In the genomic region with DNA sequence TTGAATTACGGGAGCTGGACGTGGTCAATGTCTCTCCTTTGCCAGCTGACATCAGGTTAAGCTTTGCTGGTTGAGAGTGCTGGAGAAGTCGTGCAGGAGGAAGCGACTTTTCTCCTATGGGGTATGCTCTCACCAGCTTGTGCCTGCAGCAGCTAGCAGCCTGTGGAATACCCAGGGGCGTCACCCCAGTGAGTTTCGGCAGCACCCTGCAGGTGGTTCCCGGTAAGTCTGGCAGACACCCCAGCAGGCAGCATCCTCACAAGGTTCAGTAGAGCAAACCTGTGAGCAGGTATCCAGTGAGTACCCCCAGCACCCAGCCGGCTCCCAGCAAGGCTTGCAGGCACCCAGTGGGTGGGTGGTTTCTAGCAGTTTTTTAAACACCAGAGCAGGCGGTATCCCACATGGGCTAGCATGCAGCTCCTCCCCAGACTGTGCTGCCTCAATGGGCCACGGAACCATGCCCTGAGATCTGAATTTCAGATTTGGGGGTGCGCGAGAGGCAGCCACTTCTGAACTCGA, we compare ENCODE assay signal across 21 cellular contexts.
DNase-seq lines count a peak whose midpoint lies in the region; ATAC-seq, FAIRE-seq and TF ChIP-seq lines count a peak whose summit lies in the region.
"Had no signal": no experiment of that assay in that cellular context is flagged by ENCODE, and none has a peak within 500 bp of the region (broad histone marks: within the 10 kb centered on the region; RNA-seq: fewer than 3 reads in every experiment).

No MANE protein-coding gene starts in this region.

- peak overlapping the region; percentile 79 for H3K18ac ChIP-seq in trophoblast cell (ENCODE audit: low read length)

- no peak overlapping the region for H3K23ac ChIP-seq in trophoblast cell (ENCODE audit: low read length)

- H3K79me1 ChIP-seq in trophoblast cell (ENCODE audit: low read length): no peaks in the 10 kb centered on the region

- peaks cover 4% of the 10 kb centered on the region for H3K79me2 ChIP-seq in trophoblast cell (ENCODE audit: control insufficient read depth, insufficient read depth, low read length, poor library complexity)

- H2BK120ac ChIP-seq in trophoblast cell (ENCODE audit: insufficient read depth, low read length, poor library complexity): no peak overlapping the region

- H3K4me2 ChIP-seq in trophoblast cell (ENCODE audit: low read length): no peak overlapping the region
- H3K4me2 ChIP-seq: BLaER1, KMS-11 had no signal

- peak overlapping the region; percentile 73 for H3K4ac ChIP-seq in trophoblast cell (ENCODE audit: low read depth, low read length)

- peaks cover 1 to 2% of the 10 kb centered on the region in 2 experiments for H3K4me1 ChIP-seq in trophoblast cell (ENCODE audit: control insufficient read depth in 1 of 2, insufficient read depth in 2 of 2, low read length in 2 of 2)

- no peak overlapping the region for H3K14ac ChIP-seq in trophoblast cell (ENCODE audit: low read length)

- DNase-seq in NCI-H69 (lab: John Stamatoyannopoulos, UW): peak; percentile 35
- no peak for DNase-seq in bronchial epithelial cell (ENCODE audit: low read depth)
- no peak for DNase-seq in left colon
- no peak for DNase-seq in trophoblast cell
- DNase-seq in activated CD8-positive, alpha-beta memory T cell treated with anti-CD3 and anti-CD28 coated beads, Interleukin-2, amount 50 U/mL, for 48 hours: no peak
- no peak for DNase-seq in SIG-M5 treated with dmso at 0.1 percent for 504 hours (lab: John Stamatoyannopoulos, UW; ENCODE audit: unreplicated experiment)
- DNase-seq in EL: no peak
- DNase-seq: CD4-positive, alpha-beta T cell; COR-L47; IMR-90; NCI-H1105; NCI-H146; NCI-H2029; NCI-H226; NCI-H524 treated with DMSO at 0.1 percent for 48 hours; OCI-M1 had no signal

- H3K27ac ChIP-seq in trophoblast cell (ENCODE audit: low read depth, low read length): no peak overlapping the region
- H3K27ac ChIP-seq: BLaER1, KMS-11 had no signal

- no peak overlapping the region for H4K12ac ChIP-seq in trophoblast cell (ENCODE audit: low read depth, low read length)

- no peak overlapping the region for H2AFZ ChIP-seq in trophoblast cell (ENCODE audit: insufficient read depth, low read length, poor library complexity)

- intact Hi-C loops in left colon (cut with DNase I, micrococcal nuclease): no loop called here

- no peaks in the 10 kb centered on the region for H3K9me3 ChIP-seq in trophoblast cell (ENCODE audit: insufficient read depth, low read depth, low read length)
- H3K9me3 ChIP-seq: HAP-1 had no signal

- no peak for TF ChIP-seq CTCF in bronchial epithelial cell (IDR thresholded peaks at IDR 0.05; ENCODE audit: insufficient read depth, low read length, severe bottlenecking)

- no peak overlapping the region for H2BK12ac ChIP-seq in trophoblast cell (ENCODE audit: low read length)

- peak; percentile 23 for FAIRE-seq in bronchial epithelial cell (lab: Jason Lieb, UNC)
- FAIRE-seq: RCC 7860 had no signal

- no peak overlapping the region for H2AK5ac ChIP-seq in trophoblast cell (ENCODE audit: low read length)

- peak; percentile 4 for ATAC-seq in left colon
- ATAC-seq: Right ventricle myocardium inferior had no signal

- H3K27me3 ChIP-seq in bronchial epithelial cell (ENCODE audit: control insufficient read depth, insufficient read depth, low read length) (no peaks in the 10 kb centered on the region), trophoblast cell (ENCODE audit: insufficient read depth, low read length) (no peaks in the 10 kb centered on the region)
- H3K27me3 ChIP-seq: BLaER1 had no signal

- no peak overlapping the region for H4K91ac ChIP-seq in trophoblast cell (ENCODE audit: low read depth, low read length)

- H4K8ac ChIP-seq in trophoblast cell (ENCODE audit: low read depth, low read length): no peak overlapping the region

- no peak overlapping the region for H2BK5ac ChIP-seq in trophoblast cell (ENCODE audit: low read depth, low read length, poor library complexity)

- H3K4me3 ChIP-seq in bronchial epithelial cell (ENCODE audit: low read depth, low read length) (no peak overlapping the region), trophoblast cell (ENCODE audit: low read depth, low read length) (no peak overlapping the region)
- H3K4me3 ChIP-seq: BLaER1, HAP-1 had no signal

- H3K9ac ChIP-seq in trophoblast cell (ENCODE audit: low read length): no peak overlapping the region
- H3K9ac ChIP-seq: BLaER1, KMS-11 had no signal

- H3K36me3 ChIP-seq in bronchial epithelial cell (ENCODE audit: control insufficient read depth, insufficient read depth, low read length) (no peaks in the 10 kb centered on the region), trophoblast cell (ENCODE audit: control insufficient read depth in 1 of 2, insufficient read depth in 2 of 2, low read length in 2 of 2) (no peaks in the 10 kb centered on the region)
- H3K36me3 ChIP-seq: HAP-1 had no signal

- no CpG with 5 or more reads among the region's 13 CpGs for WGBS in trophoblast cell (ENCODE audit: extremely low coverage, insufficient coverage, insufficient read length)
